Comparison of ENCODE assay signal across 8 cellular contexts in genomic region chr17:56770427-56770826, GRCh38.
"Had no signal": no experiment of that assay in that cellular context is flagged by ENCODE, and none has a peak within 500 bp of the region (broad histone marks: within the 10 kb centered on the region; RNA-seq: fewer than 3 reads in every experiment).

No MANE protein-coding gene starts in this region.

- H3K4me3 Mint-ChIP-seq: H9 had no signal

- H3K4me3 ChIP-seq: K562 had no signal

- H3K27ac Mint-ChIP-seq: H9 had no signal

- H3K27ac ChIP-seq: HL-60 had no signal

- DNase-seq: GOT3, H9, HCEC 1CT, Kasumi-1, KG1 had no signal

- ATAC-seq: K562 had no signal

- H3K9me3 Mint-ChIP-seq: H9 had no signal

- FAIRE-seq: H54, K562 had no signal
